In genomic region chr9:134135343-134136116, GRCh38 we compare ENCODE assay signal across 8 cellular contexts. TPM values are rescaled to one million over a fixed set of nuclear protein-coding genes. Genes with fewer than 3 reads are reported as not detected.
DNase-seq lines count a peak whose midpoint lies in the region.

Gene WDR5, plus strand, starts transcription at chr9:134136082. Its CDS starts 3,796 bp downstream, at chr9:134139878.

- peak within 1 kb of the TSS; percentile 91 for H3K4me3 ChIP-seq in MG63
- peak within 1 kb of the TSS; percentile 79 for H3K4me3 ChIP-seq in neuron (ENCODE audit: low read length)
- H3K4me3 ChIP-seq in stomach smooth muscle (ENCODE audit: low read length in 2 of 2): peak within 1 kb of the TSS; percentile 85 to 91

- H3K4me1 ChIP-seq in neuron (ENCODE audit: insufficient read depth, low read length) (peaks cover 35% of the 10 kb centered on the region), stomach smooth muscle (ENCODE audit: control insufficient read depth, insufficient read depth, low read length) (peaks cover 47% of the 10 kb centered on the region)

- H3K9me3 ChIP-seq in MG63 (no peaks in the 10 kb centered on the region), neuron (ENCODE audit: low read length) (no peaks in the 10 kb centered on the region), stomach smooth muscle (ENCODE audit: control insufficient read depth in 2 of 2, low read length in 2 of 2) (no peaks in the 10 kb centered on the region)

- peak within 1 kb of the TSS; percentile 88 for H3K27ac ChIP-seq in stomach smooth muscle (ENCODE audit: low read length)

- DNase-seq in Daoy (ENCODE audit: low read depth): peak; percentile 96
- DNase-seq in GOT3 (lab: John Stamatoyannopoulos, UW): peak; percentile 65
- peak; percentile 89 for DNase-seq in MG63
- peak; percentile 86 for DNase-seq in SK-N-DZ (ENCODE audit: low spot score)
- DNase-seq in activated naive CD4-positive, alpha-beta T cell treated with Interleukin-2 at 50 U/mL for 16 hours: peak; percentile 89
- DNase-seq in foreskin melanocyte: peak; percentile 73

- H2AFZ ChIP-seq in neuron (ENCODE audit: low read depth, low read length): peak within 1 kb of the TSS; percentile 99

- peak within 1 kb of the TSS; percentile 91 to 93 for H3K9ac ChIP-seq in stomach smooth muscle (ENCODE audit: low read length in 2 of 2)

- H3K27me3 ChIP-seq in MG63 (no peaks in the 10 kb centered on the region), neuron (ENCODE audit: insufficient read depth, low read length) (no peaks in the 10 kb centered on the region), stomach smooth muscle (ENCODE audit: control insufficient read depth in 1 of 2, insufficient read depth in 2 of 2, low read length in 2 of 2) (no peaks in the 10 kb centered on the region)

- H3K36me3 ChIP-seq in MG63 (peaks cover 32% of the 10 kb centered on the region), neuron (ENCODE audit: insufficient read depth, low read length) (peaks cover 11% of the 10 kb centered on the region), stomach smooth muscle (ENCODE audit: control insufficient read depth in 2 of 2, insufficient read depth in 2 of 2, low read length in 2 of 2) (peaks cover 4 to 6% of the 10 kb centered on the region in 2 donors)

RNA-seq across cellular contexts. Expression of gene WDR5, which starts in this region (rescaled TPM):
- total RNA-seq in Daoy (2014; rRNA removed; shearing (Covaris generic)): 36.5 and 40.9 TPM in 2 replicates
- total RNA-seq in MG63 (2014; rRNA removed; shearing (Covaris generic); ENCODE audit: low replicate concordance): 31.6 and 31.7 TPM in 2 replicates
- polyA plus RNA-seq in SK-N-DZ (2014; cell fraction: cytosol; rRNA removed): 50.4 and 50.7 TPM in 2 replicates
- polyA plus RNA-seq in SK-N-DZ (2014; cell fraction: nucleus; rRNA removed): 86.2 and 91.0 TPM in 2 replicates

Comparison
In these comparisons a context has a peak if more than half of its experiments do, and no peak if none do; other contexts are left out.
1. Peak in every context shown above with its lines: DNase-seq, H3K4me3 ChIP-seq and H3K27ac ChIP-seq.